11 cellular contexts compared by ENCODE assay signal in genomic region chr21:41947596-41948403, GRCh38. TPM values are rescaled to one million over a fixed set of nuclear protein-coding genes. Genes with fewer than 3 reads are reported as not detected.
DNase-seq lines count a peak whose midpoint lies in the region; ATAC-seq, FAIRE-seq and TF ChIP-seq lines count a peak whose summit lies in the region.
"Had no signal": no experiment of that assay in that cellular context is flagged by ENCODE, and none has a peak within 500 bp of the region (broad histone marks: within the 10 kb centered on the region; RNA-seq: fewer than 3 reads in every experiment).

No MANE protein-coding gene starts in this region.

- no peak for TF ChIP-seq RAD21 in A549 (conservative IDR thresholded peaks at IDR 0.05 in 1 of 2, IDR thresholded peaks at IDR 0.05 in 1 of 2)

- 84% methylated on average over 11 of the region's 14 CpGs for WGBS in A549 (ENCODE audit: missing lambda C conversion rate)

- H3K27ac Mint-ChIP-seq in glutamatergic neuron (ENCODE audit: unreplicated experiment): no peak overlapping the region

- H3K4me1 Mint-ChIP-seq in glutamatergic neuron (ENCODE audit: low read depth, unreplicated experiment): no peaks in the 10 kb centered on the region

- H3K27ac ChIP-seq in A549 (peak overlapping the region in 1 of 2 experiments; percentile 50; a peak in 3 of 6 replicates), RWPE1 (peak overlapping the region; percentile 65)

- CTCF ChIA-PET in A549 (lab: Yijun Ruan, JAX) (interaction anchor here (1.2 to 1.6 kb wide), 2 partner anchors 10 to 12 kb away, joined by 4 to 5 read pairs; no protein-coding TSS in a partner anchor), RWPE1 (lab: Yijun Ruan, JAX) (interaction anchor here (0.6 kb wide), 1 partner anchor 15 kb away, joined by 3 read pairs; no protein-coding TSS in a partner anchor)

- no peak for DNase-seq in A549 (ENCODE audit: low read depth in 1 of 2, low spot score in 1 of 2)
- DNase-seq in RWPE1 (ENCODE audit: low spot score): no peak
- peak; percentile 89 for DNase-seq in fibroblast of gingiva (ENCODE audit: low read depth)
- peak in 54 of 56 donors; percentile 17 to 94 (median 72) for DNase-seq in nucleus accumbens (lab: John Stamatoyannopoulos, UW)
- DNase-seq in NCI-H345 treated with DMSO at 0.1 percent for 48 hours (lab: John Stamatoyannopoulos, UW; ENCODE audit: unreplicated experiment): no peak
- DNase-seq in glutamatergic neuron: no peak
- DNase-seq in dedifferentiated amniotic fluid mesenchymal stem cell (ENCODE audit: extremely low spot score): no peak
- DNase-seq: ACHN; activated CD4-positive, alpha-beta T cell treated with anti-CD3 and anti-CD28 coated beads for 4 hours had no signal

- no peak for TF ChIP-seq CTCF in A549 (IDR thresholded peaks at IDR 0.05)
- no peak for TF ChIP-seq CTCF in RWPE1 (conservative IDR thresholded peaks at IDR 0.05; ENCODE audit: low read depth)
- no peak for TF ChIP-seq CTCF in glutamatergic neuron (IDR thresholded peaks at IDR 0.05; ENCODE audit: partially characterized antibody, unreplicated experiment)

- peaks cover 16% of the 10 kb centered on the region; the same call in 2 of the 3 replicates for H3K4me1 ChIP-seq in A549

- peaks cover 4% of the 10 kb centered on the region for H3K9me3 Mint-ChIP-seq in glutamatergic neuron (ENCODE audit: unreplicated experiment)

- POLR2A ChIA-PET in A549 (lab: Yijun Ruan, JAX) (no interaction called here), RWPE1 (lab: Yijun Ruan, JAX; ENCODE audit: low non-redundant PET) (interaction anchor here (0.6 kb wide), 2 partner anchors 38 to 255 kb away, joined by 4 to 9 read pairs; no protein-coding TSS in a partner anchor)

- no peak overlapping the region for H3K4me3 ChIP-seq in A549

- no peaks in the 10 kb centered on the region for H3K9me3 ChIP-seq in A549

- H3K27me3 Mint-ChIP-seq in glutamatergic neuron (ENCODE audit: unreplicated experiment): peaks cover 7% of the 10 kb centered on the region

- H3K4me2 ChIP-seq in A549: peak overlapping the region; percentile 10; the same call in 1 of the 3 replicates

- FAIRE-seq in A549 (lab: Jason Lieb, UNC): no peak

- no peak for TF ChIP-seq EP300 in A549 (IDR thresholded peaks at IDR 0.05)

- H3K36me3 Mint-ChIP-seq in glutamatergic neuron (ENCODE audit: unreplicated experiment): peaks cover 8% of the 10 kb centered on the region

- no peak for TF ChIP-seq POLR2A in A549 (IDR thresholded peaks at IDR 0.05; ENCODE audit: low read length)

- ATAC-seq in A549: peak; percentile 43 to 60; a peak in 3 of 6 replicates
- ATAC-seq in GM18858 (IDR thresholded peaks at IDR 0.05; ENCODE audit: unreplicated experiment): no peak
- ATAC-seq: Panc1 had no signal

- H3K4me3 Mint-ChIP-seq in glutamatergic neuron (ENCODE audit: unreplicated experiment): no peak overlapping the region

TF ChIP-seq in A549, 52 proteins besides CTCF, POLR2A, EP300 and RAD21:
- TF ChIP-seq, protein P1, sequence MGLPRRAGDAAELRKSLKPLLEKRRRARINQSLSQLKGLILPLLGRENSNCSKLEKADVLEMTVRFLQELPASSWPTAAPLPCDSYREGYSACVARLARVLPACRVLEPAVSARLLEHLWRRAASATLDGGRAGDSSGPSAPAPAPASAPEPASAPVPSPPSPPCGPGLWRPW (IDR thresholded peaks at IDR 0.05): no peak
- TF ChIP-seq EHMT2 (IDR thresholded peaks at IDR 0.05; ENCODE audit: low read depth): no peak
- no peak for TF ChIP-seq KDM5A (IDR thresholded peaks at IDR 0.05)
- TF ChIP-seq CHD4 (IDR thresholded peaks at IDR 0.05; ENCODE audit: borderline replicate concordance): no peak
- TF ChIP-seq RNF2 (IDR thresholded peaks at IDR 0.05; ENCODE audit: borderline replicate concordance, low read depth): no peak
- TF ChIP-seq CBX2 (IDR thresholded peaks at IDR 0.05; ENCODE audit: borderline replicate concordance, low read depth): no peak
- TF ChIP-seq JUNB (IDR thresholded peaks at IDR 0.05): no peak
- TF ChIP-seq ZSCAN20 (CRISPR knock-in tag; IDR thresholded peaks at IDR 0.05): no peak
- TF ChIP-seq HMGXB4 (CRISPR knock-in tag; IDR thresholded peaks at IDR 0.05; ENCODE audit: borderline replicate concordance): no peak
- TF ChIP-seq FOXS1 (CRISPR knock-in tag; IDR thresholded peaks at IDR 0.05): no peak
- TF ChIP-seq ESRRA (IDR thresholded peaks at IDR 0.05; ENCODE audit: borderline replicate concordance, low read length): no peak
- TF ChIP-seq MAFK (IDR thresholded peaks at IDR 0.05; ENCODE audit: partially characterized antibody): no peak
- TF ChIP-seq ZFP36 (IDR thresholded peaks at IDR 0.05; ENCODE audit: borderline replicate concordance, partially characterized antibody): no peak
- TF ChIP-seq KDM1A (IDR thresholded peaks at IDR 0.05; ENCODE audit: low read depth): no peak
- no peak for TF ChIP-seq FOSL2 (IDR thresholded peaks at IDR 0.05)
- no peak for TF ChIP-seq FOSL2 (CRISPR knock-in tag; IDR thresholded peaks at IDR 0.05)

RNA-seq across cellular contexts. Expression of gene C2CD2, which starts 6.0 kb away (rescaled TPM):
- 13.5 and 17.4 TPM in 2 replicates for polyA plus RNA-seq in A549 (2011; rRNA removed)
- 7.4 and 8.4 TPM in 2 replicates for polyA plus RNA-seq in A549 (2012; cell fraction: cytosol; rRNA removed)
- polyA plus RNA-seq in A549 (2012; cell fraction: nucleus; rRNA removed): 11.6 and 13.8 TPM in 2 replicates
- polyA plus RNA-seq in A549 (2017; fragmentation: RNase III; extraction: RNeasy Plus Mini Kit Qiagen cat#74134 plus additional on column Dnase treatment): 6.9 to 7.1 TPM (median 7.0 TPM) in 3 replicates
- polyA minus RNA-seq in A549 (2011; rRNA and poly(A)+ RNA removed): 39.0 and 49.5 TPM in 2 replicates
- 0.78 TPM for total RNA-seq in glutamatergic neuron (ENCODE audit: unreplicated experiment)

Comparison
In these comparisons a context has a peak if more than half of its experiments do, and no peak if none do; other contexts are left out.
1. DNase-seq: peak in fibroblast of gingiva (single experiment) and nucleus accumbens (54 of 56); none in A549 (0 of 2), RWPE1 (single experiment), NCI-H345 treated with DMSO at 0.1 percent for 48 hours (single experiment), glutamatergic neuron (single experiment) and dedifferentiated amniotic fluid mesenchymal stem cell (single experiment).